21 cellular contexts compared by ENCODE assay signal in the genomic region with DNA sequence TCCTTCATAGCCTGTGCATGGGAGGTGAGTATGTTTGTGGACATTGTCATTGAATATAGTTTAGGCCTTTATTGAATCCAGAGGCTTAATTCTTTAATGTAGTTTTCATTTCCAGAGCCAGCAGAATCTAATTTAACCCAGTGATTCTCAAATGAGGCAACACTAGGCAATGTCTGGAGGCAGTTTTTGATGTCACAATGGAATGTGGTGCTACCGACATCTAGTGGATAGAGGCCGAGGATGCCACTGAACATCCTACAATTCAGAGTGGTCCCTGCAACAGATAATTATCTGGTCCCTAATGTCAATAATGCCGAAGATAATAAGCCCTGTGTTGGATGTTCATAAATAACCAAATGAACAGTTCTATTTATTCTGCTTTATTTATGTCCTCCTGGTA.
DNase-seq lines count a peak whose midpoint lies in the region; ATAC-seq, FAIRE-seq and TF ChIP-seq lines count a peak whose summit lies in the region.
"Had no signal": no experiment of that assay in that cellular context is flagged by ENCODE, and none has a peak within 500 bp of the region (broad histone marks: within the 10 kb centered on the region; RNA-seq: fewer than 3 reads in every experiment).

No MANE protein-coding gene starts in this region.

- ATAC-seq in HG03442 (IDR thresholded peaks at IDR 0.05; ENCODE audit: unreplicated experiment) (peak; percentile 43), GM18505 (IDR thresholded peaks at IDR 0.05; ENCODE audit: unreplicated experiment) (no peak), HG02981 (IDR thresholded peaks at IDR 0.05; ENCODE audit: unreplicated experiment) (no peak)
- ATAC-seq: activated CD8-positive, alpha-beta T cell treated with anti-CD3 and anti-CD28 coated beads, Interleukin-2, amount 10 ng/mL, durations not matched to agents 7 days and 5 days; left lung; Right ventricle myocardium inferior had no signal

- DNase-seq in GM10248 (ENCODE audit: extremely low spot score) (peak; percentile 0), bronchial epithelial cell (ENCODE audit: low read depth) (peak; percentile 33), medulla oblongata (ENCODE audit: extremely low spot score) (peak; percentile 2), GM12892 (ENCODE audit: insufficient read length) (no peak)
- DNase-seq in activated naive CD4-positive, alpha-beta T cell treated with anti-CD3 and anti-CD28 coated beads, Interleukin-2, amount 10 ng/mL, durations not matched to agents 7 days and 5 days = no peak
- DNase-seq: activated CD8-positive, alpha-beta T cell treated with anti-CD3 and anti-CD28 coated beads, Interleukin-2, amount 10 ng/mL, durations not matched to agents 7 days and 5 days; activated T-cell treated with anti-CD3 and anti-CD28 coated beads, Interleukin-2, amount 50 U/mL, for 24 hours; colonic mucosa; GOT3; left lung; NCI-H1417 treated with DMSO at 0.1 percent for 48 hours; NCI-H2107; NCI-H524; nephron progenitor cell; T-helper 9 cell had no signal

- no peaks in the 10 kb centered on the region for H3K4me1 Mint-ChIP-seq in activated naive CD4-positive, alpha-beta T cell treated with anti-CD3 and anti-CD28 coated beads, Interleukin-2, amount 10 ng/mL, durations not matched to agents 7 days and 5 days
- H3K4me1 Mint-ChIP-seq: nephron progenitor cell had no signal

- H3K27me3 ChIP-seq in bronchial epithelial cell (ENCODE audit: control insufficient read depth, insufficient read depth, low read length) = no peaks in the 10 kb centered on the region
- H3K27me3 ChIP-seq: colonic mucosa, left lung had no signal

- CTCF ChIA-PET in GM10248 (lab: Yijun Ruan, JAX) = interaction anchor here (1.1 to 1.9 kb wide), 2 partner anchors 19 to 27 kb away, joined by 3 to 7 read pairs; no protein-coding TSS in a partner anchor
- CTCF ChIA-PET in activated naive CD4-positive, alpha-beta T cell treated with anti-CD3 and anti-CD28 coated beads, Interleukin-2, amount 10 ng/mL, durations not matched to agents 7 days and 5 days (lab: Charles Lee) = no interaction called here

- H3K9me3 Mint-ChIP-seq in activated naive CD4-positive, alpha-beta T cell treated with anti-CD3 and anti-CD28 coated beads, Interleukin-2, amount 10 ng/mL, durations not matched to agents 7 days and 5 days = no peaks in the 10 kb centered on the region
- H3K9me3 Mint-ChIP-seq: activated T-cell treated with anti-CD3 and anti-CD28 coated beads, Interleukin-2, amount 50 U/mL, for 24 hours; nephron progenitor cell had no signal

- POLR2A ChIA-PET in GM10248 (lab: Yijun Ruan, JAX) = no interaction called here

- TF ChIP-seq POLR2A in GM12892 (IDR thresholded peaks at IDR 0.05; ENCODE audit: low read depth, low read length) (no peak), GM18505 (IDR thresholded peaks at IDR 0.05; ENCODE audit: borderline replicate concordance, extremely low read depth, insufficient read depth, insufficient read length) (no peak)

- H3K36me3 ChIP-seq in bronchial epithelial cell (ENCODE audit: control insufficient read depth, insufficient read depth, low read length) = no peaks in the 10 kb centered on the region
- H3K36me3 ChIP-seq: colonic mucosa, left lung had no signal

- no peak overlapping the region for H3K4me3 ChIP-seq in bronchial epithelial cell (ENCODE audit: low read depth, low read length)
- H3K4me3 ChIP-seq: colonic mucosa, left lung had no signal

- H3K36me3 Mint-ChIP-seq in activated naive CD4-positive, alpha-beta T cell treated with anti-CD3 and anti-CD28 coated beads, Interleukin-2, amount 10 ng/mL, durations not matched to agents 7 days and 5 days = no peaks in the 10 kb centered on the region

- H3K27me3 Mint-ChIP-seq in activated naive CD4-positive, alpha-beta T cell treated with anti-CD3 and anti-CD28 coated beads, Interleukin-2, amount 10 ng/mL, durations not matched to agents 7 days and 5 days = no peaks in the 10 kb centered on the region
- H3K27me3 Mint-ChIP-seq: activated T-cell treated with anti-CD3 and anti-CD28 coated beads, Interleukin-2, amount 50 U/mL, for 24 hours had no signal

- FAIRE-seq in bronchial epithelial cell (lab: Jason Lieb, UNC) (no peak), GM12892 (lab: Jason Lieb, UNC) (no peak)
- FAIRE-seq: G401.6, GM12891 had no signal

- no peak overlapping the region for H3K27ac Mint-ChIP-seq in activated naive CD4-positive, alpha-beta T cell treated with anti-CD3 and anti-CD28 coated beads, Interleukin-2, amount 10 ng/mL, durations not matched to agents 7 days and 5 days
- H3K27ac Mint-ChIP-seq: activated CD8-positive, alpha-beta T cell treated with anti-CD3 and anti-CD28 coated beads, Interleukin-2, amount 10 ng/mL, durations not matched to agents 7 days and 5 days; activated T-cell treated with anti-CD3 and anti-CD28 coated beads, Interleukin-2, amount 50 U/mL, for 24 hours; nephron progenitor cell had no signal

- no peak overlapping the region for H3K4me3 Mint-ChIP-seq in activated naive CD4-positive, alpha-beta T cell treated with anti-CD3 and anti-CD28 coated beads, Interleukin-2, amount 10 ng/mL, durations not matched to agents 7 days and 5 days
- H3K4me3 Mint-ChIP-seq: activated CD8-positive, alpha-beta T cell treated with anti-CD3 and anti-CD28 coated beads, Interleukin-2, amount 10 ng/mL, durations not matched to agents 7 days and 5 days; activated T-cell treated with anti-CD3 and anti-CD28 coated beads, Interleukin-2, amount 50 U/mL, for 24 hours; nephron progenitor cell had no signal

- TF ChIP-seq CTCF in GM10248 (IDR thresholded peaks at IDR 0.05; ENCODE audit: control extremely low read depth, extremely low read depth, low read depth, missing control alignments) = peak; percentile 42
- peak; percentile 74 for TF ChIP-seq CTCF in bronchial epithelial cell (IDR thresholded peaks at IDR 0.05; ENCODE audit: insufficient read depth, low read length, severe bottlenecking)

Comparison
In these comparisons a context has a peak if more than half of its experiments do, and no peak if none do; other contexts are left out.
1. DNase-seq: peak in GM10248 (single experiment), bronchial epithelial cell (single experiment) and medulla oblongata (single experiment); none in GM12892 (single experiment) and activated naive CD4-positive, alpha-beta T cell treated with anti-CD3 and anti-CD28 coated beads, Interleukin-2, amount 10 ng/mL, durations not matched to agents 7 days and 5 days (single experiment).